Comparison of ENCODE assay signal across 16 cellular contexts in genomic region chr6:31639449-31639861, GRCh38. TPM values are rescaled to one million over a fixed set of nuclear protein-coding genes. Genes with fewer than 3 reads are reported as not detected.
DNase-seq lines count a peak whose midpoint lies in the region; ATAC-seq, FAIRE-seq and TF ChIP-seq lines count a peak whose summit lies in the region.
"Had no signal": no experiment of that assay in that cellular context is flagged by ENCODE, and none has a peak within 500 bp of the region (broad histone marks: within the 10 kb centered on the region; RNA-seq: fewer than 3 reads in every experiment).

No MANE protein-coding gene starts in this region.

- no peaks in the 10 kb centered on the region for H3K27me3 Mint-ChIP-seq in activated naive CD4-positive, alpha-beta T cell treated with anti-CD3 and anti-CD28 coated beads for 36 hours (ENCODE audit: low read depth)
- H3K27me3 Mint-ChIP-seq: activated naive CD4-positive, alpha-beta T cell treated with anti-CD3 and anti-CD28 coated beads, Interleukin-2, amount 50 U/mL, for 24 hours; CD4-positive, CD25-positive, alpha-beta regulatory T cell had no signal

- intact Hi-C loops in activated naive CD4-positive, alpha-beta T cell treated with anti-CD3 and anti-CD28 coated beads for 36 hours (cut with micrococcal nuclease) = no loop called here
- intact Hi-C loops in K562 (cut with micrococcal nuclease) (no loop called here), lower leg skin (cut with DNase I; ENCODE audit: low total_unique reads) (no loop called here)

- peaks cover 4% of the 10 kb centered on the region; the same call in 1 of the 2 replicates for H3F3A ChIP-seq in OCI-LY1 (ENCODE audit: insufficient read depth, low read length)
- peaks cover 54% of the 10 kb centered on the region for H3F3A ChIP-seq in smooth muscle cell (ENCODE audit: low read depth)

- no peaks in the 10 kb centered on the region for H4K20me1 ChIP-seq in OCI-LY1 (ENCODE audit: insufficient read depth, low read length)
- peaks cover 24% of the 10 kb centered on the region for H4K20me1 ChIP-seq in K562 (replicated peaks; ENCODE audit: control insufficient read depth, insufficient read depth, low read length)
- peaks cover 16% of the 10 kb centered on the region for H4K20me1 ChIP-seq in smooth muscle cell (ENCODE audit: low read depth)

- no peak for DNase-seq in activated naive CD4-positive, alpha-beta T cell treated with anti-CD3 and anti-CD28 coated beads for 36 hours
- DNase-seq in activated naive CD4-positive, alpha-beta T cell (lab: John Stamatoyannopoulos, UW) = no peak
- DNase-seq in K562 (ENCODE audit: extremely low read depth in 1 of 4, low spot score in 3 of 4) (no peak), smooth muscle cell (lab: John Stamatoyannopoulos, UW; ENCODE audit: unreplicated experiment) (no peak), HPDE6-E6E7 (ENCODE audit: extremely low spot score) (no peak), lower leg skin (ENCODE audit: low spot score in 2 of 2) (no peak), iPS-NIHi7 (ENCODE audit: extremely low spot score) (no peak)
- DNase-seq: CD4-positive, CD25-positive, alpha-beta regulatory T cell; H9; Peyer's patch; upper lobe of right lung had no signal

- H3K9me3 ChIP-seq in OCI-LY1 (ENCODE audit: low read length) (no peaks in the 10 kb centered on the region), K562 (replicated peaks; ENCODE audit: control insufficient read depth, insufficient read depth, low read depth, low read length) (no peaks in the 10 kb centered on the region), smooth muscle cell (replicated peaks; ENCODE audit: low read depth) (no peaks in the 10 kb centered on the region)
- H3K9me3 ChIP-seq: Peyer's patch, right atrium auricular region, upper lobe of right lung had no signal

- no peaks in the 10 kb centered on the region for H3K9me3 Mint-ChIP-seq in activated naive CD4-positive, alpha-beta T cell treated with anti-CD3 and anti-CD28 coated beads for 36 hours
- H3K9me3 Mint-ChIP-seq: activated naive CD4-positive, alpha-beta T cell treated with anti-CD3 and anti-CD28 coated beads, Interleukin-2, amount 50 U/mL, for 24 hours; CD4-positive, CD25-positive, alpha-beta regulatory T cell; H9 had no signal

- in situ Hi-C loops in K562 (cut with MboI) = no loop called here

- no peak for TF ChIP-seq POLR2A in K562 (conservative IDR thresholded peaks at IDR 0.05)
- no peak for TF ChIP-seq POLR2A in lower leg skin (IDR thresholded peaks at IDR 0.05)

- H3K4me3 ChIP-seq in OCI-LY1 (ENCODE audit: low read depth, low read length, poor library complexity, severe bottlenecking) (no peak overlapping the region), K562 (no peak overlapping the region), smooth muscle cell (no peak overlapping the region), lower leg skin (ENCODE audit: low read depth, poor library complexity, severe bottlenecking) (no peak overlapping the region)
- H3K4me3 ChIP-seq: lung, Peyer's patch, right atrium auricular region, upper lobe of right lung had no signal

- 92% methylated on average over 10 of the region's 10 CpGs for WGBS in K562 (ENCODE audit: insufficient coverage, low coverage, missing lambda C conversion rate)
- 76% methylated on average over 10 of the region's 10 CpGs for WGBS in smooth muscle cell (ENCODE audit: low lambda C conversion rate)
- WGBS in lower leg skin, 2 donors = 69 to 84% methylated on average over 9 to 10 of the region's 10 CpGs

- TF ChIP-seq RAD21 in K562 (CRISPR knock-in tag; conservative IDR thresholded peaks at IDR 0.05 in 1 of 2, IDR thresholded peaks at IDR 0.05 in 1 of 2) = no peak

- FAIRE-seq in K562 (lab: Jason Lieb, UNC) = no peak
- FAIRE-seq: TTC549 had no signal

- H2AFZ ChIP-seq in OCI-LY1 (ENCODE audit: low read length) = no peak overlapping the region
- no peak overlapping the region for H2AFZ ChIP-seq in K562 (ENCODE audit: low read depth, low read length)
- no peak overlapping the region for H2AFZ ChIP-seq in smooth muscle cell (ENCODE audit: low read depth)

- H3K36me3 Mint-ChIP-seq in activated naive CD4-positive, alpha-beta T cell treated with anti-CD3 and anti-CD28 coated beads for 36 hours (ENCODE audit: low read depth) = peaks cover 29% of the 10 kb centered on the region

- H3K9ac ChIP-seq in OCI-LY1 (ENCODE audit: low read length) = no peak overlapping the region
- H3K9ac ChIP-seq in K562 (ENCODE audit: insufficient read depth in 1 of 2, low read depth in 2 of 2, low read length in 2 of 2) = no peak overlapping the region
- H3K9ac ChIP-seq in smooth muscle cell (ENCODE audit: low read depth) = no peak overlapping the region

- H3K36me3 ChIP-seq in OCI-LY1 (ENCODE audit: insufficient read depth, low read length) = peaks cover 96% of the 10 kb centered on the region
- H3K36me3 ChIP-seq in K562 (ENCODE audit: control insufficient read depth, insufficient read depth, low read length) = peaks cover 96% of the 10 kb centered on the region
- H3K36me3 ChIP-seq in smooth muscle cell (ENCODE audit: low read depth) = peaks cover 9% of the 10 kb centered on the region

- peaks cover 1% of the 10 kb centered on the region for H3K4me1 Mint-ChIP-seq in activated naive CD4-positive, alpha-beta T cell treated with anti-CD3 and anti-CD28 coated beads for 36 hours (ENCODE audit: low read depth)
- H3K4me1 Mint-ChIP-seq: activated naive CD4-positive, alpha-beta T cell treated with anti-CD3 and anti-CD28 coated beads, Interleukin-2, amount 50 U/mL, for 24 hours; H9 had no signal

- H3K27me3 ChIP-seq in OCI-LY1 (ENCODE audit: insufficient read depth, low read length) (no peaks in the 10 kb centered on the region), K562 (ENCODE audit: control insufficient read depth in 2 of 2, insufficient read depth in 2 of 2, low read length in 2 of 2) (no peaks in the 10 kb centered on the region), smooth muscle cell (ENCODE audit: low read depth) (no peaks in the 10 kb centered on the region)
- H3K27me3 ChIP-seq: Peyer's patch, right atrium auricular region, upper lobe of right lung had no signal

- H3K4me1 ChIP-seq in OCI-LY1 (ENCODE audit: insufficient read depth, low read length, severe bottlenecking) (no peaks in the 10 kb centered on the region), K562 (replicated peaks in 1 of 2; ENCODE audit: control insufficient read depth in 2 of 2, insufficient read depth in 2 of 2, low read length in 2 of 2) (peaks cover 3 to 13% of the 10 kb centered on the region in 2 experiments; a peak in 4 of 5 replicates), smooth muscle cell (ENCODE audit: low read depth) (no peaks in the 10 kb centered on the region)
- H3K4me1 ChIP-seq: Peyer's patch, right atrium auricular region, upper lobe of right lung had no signal

- BruUV-seq in K562 (replicated peaks; lab: Mats Ljungman, UMichigan) = no TSS peak

- POLR2A ChIA-PET in K562 (lab: Yijun Ruan, JAX) = interaction anchor here (0.6 to 14.8 kb wide), 9 partner anchors 5 to 191 kb away, joined by 3 to 274 read pairs (median 9); partner anchors contain the start of genes APOM, BAG6, C6orf47 and GPANK1

- CTCF ChIA-PET in activated naive CD4-positive, alpha-beta T cell treated with anti-CD3 and anti-CD28 coated beads for 36 hours (lab: Charles Lee) = no interaction called here
- CTCF ChIA-PET in K562 (lab: Yijun Ruan, JAX; ENCODE audit: low intra/inter-chr PET ratio) = no interaction called here

- H3K27ac ChIP-seq in OCI-LY1 (ENCODE audit: low read depth, low read length, poor library complexity, severe bottlenecking) = peak overlapping the region; percentile 6
- H3K27ac ChIP-seq in K562 (ENCODE audit: extremely low read depth, low read depth, low read length) = no peak overlapping the region
- H3K27ac ChIP-seq in smooth muscle cell (ENCODE audit: low read depth) = peak overlapping the region; percentile 67
- H3K27ac ChIP-seq: Peyer's patch, right atrium auricular region, upper lobe of right lung had no signal

- no peak overlapping the region for H3K4me3 Mint-ChIP-seq in activated naive CD4-positive, alpha-beta T cell treated with anti-CD3 and anti-CD28 coated beads for 36 hours
- H3K4me3 Mint-ChIP-seq: activated naive CD4-positive, alpha-beta T cell treated with anti-CD3 and anti-CD28 coated beads, Interleukin-2, amount 50 U/mL, for 24 hours; CD4-positive, CD25-positive, alpha-beta regulatory T cell; H9 had no signal

- TF ChIP-seq CTCF in OCI-LY1 (IDR thresholded peaks at IDR 0.05; ENCODE audit: low read length) = no peak
- TF ChIP-seq CTCF in K562 (IDR thresholded peaks at IDR 0.05 in 2 of 3, conservative IDR thresholded peaks at IDR 0.05 in 1 of 3; ENCODE audit: insufficient read depth in 2 of 3, low read depth in 1 of 3, low read length in 3 of 3) = no peak
- no peak for TF ChIP-seq CTCF in smooth muscle cell (IDR thresholded peaks at IDR 0.05; ENCODE audit: borderline replicate concordance, insufficient read depth, poor library complexity, severe bottlenecking)
- TF ChIP-seq CTCF in lower leg skin (IDR thresholded peaks at IDR 0.05) = no peak

- no peaks in the 10 kb centered on the region for H3K9me1 ChIP-seq in K562 (ENCODE audit: control insufficient read depth, insufficient read depth, low read length)

- ATAC-seq in K562 = no peak
- ATAC-seq: upper lobe of right lung had no signal

- no peak for TF ChIP-seq EP300 in K562 (IDR thresholded peaks at IDR 0.05; ENCODE audit: low read length)

- peak overlapping the region; percentile 51 for H3K27ac Mint-ChIP-seq in activated naive CD4-positive, alpha-beta T cell treated with anti-CD3 and anti-CD28 coated beads for 36 hours

- H3K79me2 ChIP-seq in OCI-LY1 (ENCODE audit: insufficient read depth, low read length) (no peaks in the 10 kb centered on the region), K562 (ENCODE audit: control insufficient read depth, insufficient read depth, low read length) (no peaks in the 10 kb centered on the region), smooth muscle cell (ENCODE audit: low read depth) (no peaks in the 10 kb centered on the region)

- H3K4me2 ChIP-seq in OCI-LY1 (ENCODE audit: low read length) = no peak overlapping the region
- no peak overlapping the region for H3K4me2 ChIP-seq in K562 (ENCODE audit: insufficient read depth, low read length)
- H3K4me2 ChIP-seq in smooth muscle cell = no peak overlapping the region

- no peaks in the 10 kb centered on the region for H3K9me2 ChIP-seq in OCI-LY1 (ENCODE audit: low read depth, low read length)

RNA-seq across cellular contexts. Expression of gene BAG6, which starts 13.0 kb away (rescaled TPM):
- total RNA-seq in activated naive CD4-positive, alpha-beta T cell treated with anti-CD3 and anti-CD28 coated beads for 36 hours = 100 to 1,000 TPM; 286 to 295 TPM
- 312 and 626 TPM in 2 replicates for total RNA-seq in K562 (2011; cell fraction: chromatin; rRNA removed; ENCODE audit: low replicate concordance)
- 393 and 458 TPM in 2 replicates for total RNA-seq in K562 (2011; cell fraction: nucleolus; rRNA removed)
- 245 and 292 TPM in 2 replicates for total RNA-seq in K562 (2011; cell fraction: nucleoplasm; rRNA removed)
- total RNA-seq in K562 (2014; rRNA removed) (246 and 295 TPM in 2 replicates), K562 (2014; rRNA removed; fragmentation: Illumina TruSeq; extraction: Trizol) (100 and 105 TPM in 2 replicates), K562 (2015; rRNA removed; fragmentation: Illumina TruSeq; extraction: Trizol) (124 and 125 TPM in 2 replicates), K562 (2021) (422 and 484 TPM in 2 replicates), smooth muscle cell (75.9 and 123 TPM in 2 replicates), lower leg skin (100 to 1,000 TPM; 255 to 338 (median 287) TPM)
- polyA plus RNA-seq in K562 (2011; rRNA removed) (86.1 and 202 TPM in 2 replicates), K562 (2014; fragmentation: Illumina TruSeq; extraction: Trizol) (304 and 355 TPM in 2 replicates), K562 (2014; fragmentation: Nextera tagmentation; extraction: Ambion mirVana) (10 to 100 TPM; 41.9 to 54.1 TPM), K562 (2014; rRNA removed) (225 and 263 TPM in 2 replicates), smooth muscle cell (74.8 and 85.8 TPM in 2 replicates)
- 117 and 176 TPM in 2 replicates for polyA plus RNA-seq in K562 (2011; cell fraction: cytosol; rRNA removed)
- 486 and 557 TPM in 2 replicates for polyA plus RNA-seq in K562 (2011; cell fraction: nucleus; rRNA removed)
- polyA plus RNA-seq in K562 (2012) = 430 and 470 TPM in 2 replicates
- 113 and 169 TPM in 2 replicates for polyA minus RNA-seq in K562 (2011; rRNA and poly(A)+ RNA removed)
- polyA minus RNA-seq in K562 (2011; cell fraction: cytosol; rRNA and poly(A)+ RNA removed) = 230 and 353 TPM in 2 replicates
- polyA minus RNA-seq in K562 (2011; cell fraction: nucleus; rRNA and poly(A)+ RNA removed) = 128 and 162 TPM in 2 replicates

RNA-seq across cellular contexts. Expression of gene APOM, which starts 16.2 kb away (rescaled TPM):
- total RNA-seq in activated naive CD4-positive, alpha-beta T cell treated with anti-CD3 and anti-CD28 coated beads for 36 hours = 1 to 10 TPM; 2.6 to 3.7 TPM
- total RNA-seq in K562 (2011; cell fraction: chromatin; rRNA removed; ENCODE audit: low replicate concordance) = 6.6 and 7.8 TPM in 2 replicates
- total RNA-seq in K562 (2011; cell fraction: nucleolus; rRNA removed) = 5.1 and 5.3 TPM in 2 replicates
- total RNA-seq in K562 (2011; cell fraction: nucleoplasm; rRNA removed) = 9.8 and 10.1 TPM in 2 replicates
- total RNA-seq in K562 (2014; rRNA removed) = 5.7 and 6.6 TPM in 2 replicates
- total RNA-seq in K562 (2014; rRNA removed; fragmentation: Illumina TruSeq; extraction: Trizol) = 10.4 and 10.8 TPM in 2 replicates
- 6.6 and 7.1 TPM in 2 replicates for total RNA-seq in K562 (2015; rRNA removed; fragmentation: Illumina TruSeq; extraction: Trizol)
- total RNA-seq in K562 (2021) = 9.7 and 10.1 TPM in 2 replicates
- 7.7 and 8.6 TPM in 2 replicates for polyA plus RNA-seq in K562 (2011; rRNA removed)
- 10.2 and 18.1 TPM in 2 replicates for polyA plus RNA-seq in K562 (2011; cell fraction: cytosol; rRNA removed)
- polyA plus RNA-seq in K562 (2011; cell fraction: nucleus; rRNA removed) = 13.8 and 20.1 TPM in 2 replicates
- 11.4 and 16.2 TPM in 2 replicates for polyA plus RNA-seq in K562 (2012)
- polyA plus RNA-seq in K562 (2014; fragmentation: Illumina TruSeq; extraction: Trizol) = 13.1 and 17.4 TPM in 2 replicates
- polyA plus RNA-seq in K562 (2014; fragmentation: Nextera tagmentation; extraction: Ambion mirVana) = 10 to 100 TPM; 23.9 to 24.3 TPM
- 10.1 and 13.5 TPM in 2 replicates for polyA plus RNA-seq in K562 (2014; rRNA removed)
- 2.6 and 5.6 TPM in 2 replicates for polyA minus RNA-seq in K562 (2011; rRNA and poly(A)+ RNA removed)
- polyA minus RNA-seq in K562 (2011; cell fraction: cytosol; rRNA and poly(A)+ RNA removed) = 2.2 and 3.5 TPM in 2 replicates
- polyA minus RNA-seq in K562 (2011; cell fraction: nucleus; rRNA and poly(A)+ RNA removed) = 1.6 and 2.3 TPM in 2 replicates
- total RNA-seq in smooth muscle cell = 2.3 and 2.7 TPM in 2 replicates
- polyA plus RNA-seq in smooth muscle cell = 1.1 and 2.7 TPM in 2 replicates
- 1 to 10 TPM; 1.7 to 7.2 (median 2.5) TPM for total RNA-seq in lower leg skin

RNA-seq across cellular contexts. Expression of gene PRRC2A, which starts 18.9 kb away (rescaled TPM):
- 100 to 1,000 TPM; 283 to 304 TPM for total RNA-seq in activated naive CD4-positive, alpha-beta T cell treated with anti-CD3 and anti-CD28 coated beads for 36 hours
- total RNA-seq in K562 (2011; cell fraction: chromatin; rRNA removed; ENCODE audit: low replicate concordance) = 801 and 1,251 TPM in 2 replicates
- total RNA-seq in K562 (2011; cell fraction: nucleolus; rRNA removed) = 435 and 502 TPM in 2 replicates
- 531 and 634 TPM in 2 replicates for total RNA-seq in K562 (2011; cell fraction: nucleoplasm; rRNA removed)
- total RNA-seq in K562 (2014; rRNA removed) (72.6 and 94.0 TPM in 2 replicates), K562 (2014; rRNA removed; fragmentation: Illumina TruSeq; extraction: Trizol) (36.7 and 43.2 TPM in 2 replicates), K562 (2015; rRNA removed; fragmentation: Illumina TruSeq; extraction: Trizol) (63.0 and 75.6 TPM in 2 replicates), K562 (2021) (295 and 332 TPM in 2 replicates), smooth muscle cell (44.7 and 47.6 TPM in 2 replicates), lower leg skin (100 to 1,000 TPM in 1 of 4 donors, 10 to 100 TPM in 3; 57.4 to 131 (median 73.7) TPM)
- polyA plus RNA-seq in K562 (2011; rRNA removed) (44.0 and 113 TPM in 2 replicates), K562 (2014; fragmentation: Illumina TruSeq; extraction: Trizol) (170 and 205 TPM in 2 replicates), K562 (2014; fragmentation: Nextera tagmentation; extraction: Ambion mirVana) (1 to 10 TPM; 1.0 to 1.7 TPM), K562 (2014; rRNA removed) (114 and 118 TPM in 2 replicates), smooth muscle cell (58.0 and 75.3 TPM in 2 replicates)
- polyA plus RNA-seq in K562 (2011; cell fraction: cytosol; rRNA removed) = 59.9 and 99.7 TPM in 2 replicates
- 306 and 358 TPM in 2 replicates for polyA plus RNA-seq in K562 (2011; cell fraction: nucleus; rRNA removed)
- polyA plus RNA-seq in K562 (2012) = 196 and 297 TPM in 2 replicates
- polyA minus RNA-seq in K562 (2011; rRNA and poly(A)+ RNA removed) = 28.8 and 32.1 TPM in 2 replicates
- polyA minus RNA-seq in K562 (2011; cell fraction: cytosol; rRNA and poly(A)+ RNA removed) = 109 and 149 TPM in 2 replicates
- 109 and 131 TPM in 2 replicates for polyA minus RNA-seq in K562 (2011; cell fraction: nucleus; rRNA and poly(A)+ RNA removed)

RNA-seq across cellular contexts. Expression of gene C6orf47, which starts 21.1 kb away (rescaled TPM):
- total RNA-seq in activated naive CD4-positive, alpha-beta T cell treated with anti-CD3 and anti-CD28 coated beads for 36 hours = 1 to 10 TPM; 8.8 to 9.0 TPM
- total RNA-seq in K562 (2011; cell fraction: chromatin; rRNA removed; ENCODE audit: low replicate concordance) = 18.1 and 40.4 TPM in 2 replicates
- 34.1 and 39.2 TPM in 2 replicates for total RNA-seq in K562 (2011; cell fraction: nucleolus; rRNA removed)
- total RNA-seq in K562 (2011; cell fraction: nucleoplasm; rRNA removed) = 28.1 and 30.1 TPM in 2 replicates
- total RNA-seq in K562 (2014; rRNA removed) (43.8 and 44.3 TPM in 2 replicates), K562 (2014; rRNA removed; fragmentation: Illumina TruSeq; extraction: Trizol) (24.7 and 24.9 TPM in 2 replicates), K562 (2015; rRNA removed; fragmentation: Illumina TruSeq; extraction: Trizol) (39.3 and 41.0 TPM in 2 replicates), K562 (2021) (28.0 and 33.2 TPM in 2 replicates), smooth muscle cell (7.1 and 8.9 TPM in 2 replicates), lower leg skin (10 to 100 TPM; 35.8 to 39.9 (median 37.2) TPM)
- polyA plus RNA-seq in K562 (2011; rRNA removed) (11.0 and 14.6 TPM in 2 replicates), K562 (2014; fragmentation: Illumina TruSeq; extraction: Trizol) (27.0 and 33.8 TPM in 2 replicates), K562 (2014; fragmentation: Nextera tagmentation; extraction: Ambion mirVana) (under 1 TPM; 0.14 to 0.27 TPM), K562 (2014; rRNA removed) (38.1 and 38.7 TPM in 2 replicates), smooth muscle cell (15.5 and 20.1 TPM in 2 replicates)
- polyA plus RNA-seq in K562 (2011; cell fraction: cytosol; rRNA removed) = 10.6 and 16.9 TPM in 2 replicates
- 7.7 and 10.6 TPM in 2 replicates for polyA plus RNA-seq in K562 (2011; cell fraction: nucleus; rRNA removed)
- polyA plus RNA-seq in K562 (2012) = 31.5 and 32.4 TPM in 2 replicates
- polyA minus RNA-seq in K562 (2011; rRNA and poly(A)+ RNA removed) = 11.3 and 12.1 TPM in 2 replicates
- polyA minus RNA-seq in K562 (2011; cell fraction: cytosol; rRNA and poly(A)+ RNA removed) = 8.6 and 11.6 TPM in 2 replicates
- 14.7 and 20.5 TPM in 2 replicates for polyA minus RNA-seq in K562 (2011; cell fraction: nucleus; rRNA and poly(A)+ RNA removed)

RNA-seq across cellular contexts. Expression of gene AIF1, which starts 24.4 kb away (rescaled TPM):
- total RNA-seq in activated naive CD4-positive, alpha-beta T cell treated with anti-CD3 and anti-CD28 coated beads for 36 hours = 100 to 1,000 TPM; 120 to 129 TPM
- 1.2 and 2.1 TPM in 2 replicates for total RNA-seq in K562 (2011; cell fraction: chromatin; rRNA removed; ENCODE audit: low replicate concordance)
- 0.79 and 1.5 TPM in 2 replicates for total RNA-seq in K562 (2011; cell fraction: nucleolus; rRNA removed)
- total RNA-seq in K562 (2011; cell fraction: nucleoplasm; rRNA removed) = 0.92 and 1.2 TPM in 2 replicates
- total RNA-seq in K562 (2014; rRNA removed) = 11.9 and 17.2 TPM in 2 replicates
- total RNA-seq in K562 (2014; rRNA removed; fragmentation: Illumina TruSeq; extraction: Trizol) = 19.4 and 22.7 TPM in 2 replicates
- 27.6 and 29.3 TPM in 2 replicates for total RNA-seq in K562 (2015; rRNA removed; fragmentation: Illumina TruSeq; extraction: Trizol)
- 9.2 and 9.4 TPM in 2 replicates for total RNA-seq in K562 (2021)
- 10.8 and 15.6 TPM in 2 replicates for polyA plus RNA-seq in K562 (2011; rRNA removed)
- 4.6 and 12.9 TPM in 2 replicates for polyA plus RNA-seq in K562 (2011; cell fraction: cytosol; rRNA removed)
- 4.4 and 8.5 TPM in 2 replicates for polyA plus RNA-seq in K562 (2011; cell fraction: nucleus; rRNA removed)
- 16.9 and 18.8 TPM in 2 replicates for polyA plus RNA-seq in K562 (2012)
- polyA plus RNA-seq in K562 (2014; fragmentation: Illumina TruSeq; extraction: Trizol) = 19.9 and 21.2 TPM in 2 replicates
- polyA plus RNA-seq in K562 (2014; fragmentation: Nextera tagmentation; extraction: Ambion mirVana) = 10 to 100 TPM; 31.2 to 33.4 TPM
- polyA plus RNA-seq in K562 (2014; rRNA removed) = 18.9 and 23.5 TPM in 2 replicates
- polyA minus RNA-seq in K562 (2011; rRNA and poly(A)+ RNA removed) = 6.0 and 11.1 TPM in 2 replicates
- 5.0 and 5.7 TPM in 2 replicates for polyA minus RNA-seq in K562 (2011; cell fraction: cytosol; rRNA and poly(A)+ RNA removed)
- polyA minus RNA-seq in K562 (2011; cell fraction: nucleus; rRNA and poly(A)+ RNA removed) = 1.1 and 3.7 TPM in 2 replicates
- not detected in 2 replicates for total RNA-seq in smooth muscle cell
- not detected in 2 replicates for polyA plus RNA-seq in smooth muscle cell
- total RNA-seq in lower leg skin = 10 to 100 TPM in 1 of 4 donors, 1 to 10 TPM in 3; 4.8 to 13.7 (median 7.2) TPM
